In the genomic region with DNA sequence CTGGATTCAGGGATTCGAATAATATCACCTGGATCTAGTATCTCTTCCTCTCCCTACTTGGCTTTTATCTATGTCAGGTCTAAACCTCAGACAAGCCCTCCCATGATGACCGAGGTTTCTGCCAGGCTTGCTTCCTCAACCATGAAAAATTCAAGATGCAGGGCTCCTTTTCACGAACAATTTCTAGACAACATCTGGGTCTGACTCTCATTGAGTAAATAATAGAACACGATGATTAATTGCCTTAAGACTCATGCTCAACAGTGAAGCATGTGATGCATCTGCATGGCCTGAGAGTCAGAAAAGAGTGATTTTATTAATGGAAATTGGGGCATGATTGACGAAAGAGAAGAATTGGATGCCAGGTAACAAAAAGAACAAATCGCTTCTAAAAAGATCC, we compare ENCODE assay signal across 27 cellular contexts.
A peak's percentile ranks its signal among the peaks of the same experiment; 100 is the strongest.
DNase-seq lines count a peak whose midpoint lies in the region; ATAC-seq and TF ChIP-seq lines count a peak whose summit lies in the region.
"Had no signal": no experiment of that assay in that cellular context is flagged by ENCODE, and none has a peak within 500 bp of the region (broad histone marks: within the 10 kb centered on the region; RNA-seq: fewer than 3 reads in every experiment).

No MANE protein-coding gene starts in this region.

- H4K8ac ChIP-seq in neuronal stem cell (ENCODE audit: low read depth, low read length) = no peak overlapping the region

- H4K91ac ChIP-seq in neuronal stem cell (ENCODE audit: low read depth, low read length, poor library complexity) = no peak overlapping the region

- H3K4ac ChIP-seq in neuronal stem cell (ENCODE audit: low read length) = no peak overlapping the region

- H3K4me2 ChIP-seq in BLaER1 treated with 17β-estradiol and CSF1 and Interleukin-3, amounts not matched to agents 10 nM and 100 nM = peak overlapping the region in 6 of 11 experiments; percentile 1 to 74 (median 46); a peak in 10 of 22 replicates
- H3K4me2 ChIP-seq in OCI-LY3 (ENCODE audit: low read length) (peak overlapping the region; percentile 40), neuronal stem cell (ENCODE audit: insufficient read depth, low read length, poor library complexity, severe bottlenecking) (no peak overlapping the region)

- H3K27ac ChIP-seq in BLaER1 treated with 17β-estradiol and CSF1 and Interleukin-3, amounts not matched to agents 10 nM and 100 nM = no peak overlapping the region
- no peak overlapping the region for H3K27ac ChIP-seq in OCI-LY3 (ENCODE audit: low read length)
- H3K27ac ChIP-seq in neuronal stem cell (replicated peaks; ENCODE audit: low read length) = no peak overlapping the region
- H3K27ac ChIP-seq: adrenal gland, cardiac muscle cell, heart right ventricle, psoas muscle, VCaP had no signal

- no peak overlapping the region for H3K18ac ChIP-seq in neuronal stem cell (ENCODE audit: low read length)

- H3K4me3 ChIP-seq in BLaER1 treated with 17β-estradiol and CSF1 and Interleukin-3, amounts not matched to agents 10 nM and 100 nM = no peak overlapping the region
- H3K4me3 ChIP-seq in OCI-LY3 (ENCODE audit: low read length) = 0 out of 2 replicates have a peak overlapping the region, but pooled peaks have one; percentile 8
- H3K4me3 ChIP-seq in epithelial cell of esophagus (ENCODE audit: low read length) = no peak overlapping the region
- no peak overlapping the region for H3K4me3 ChIP-seq in neuronal stem cell (ENCODE audit: low read length in 2 of 2)
- H3K4me3 ChIP-seq: adrenal gland, cardiac muscle cell, heart right ventricle, K562, psoas muscle had no signal

- no peak overlapping the region for H2BK15ac ChIP-seq in neuronal stem cell (ENCODE audit: low read length)

- peaks cover 0 to 10% (median 1%) of the 10 kb centered on the region in 11 experiments; a peak in 6 of 22 replicates for H3K9me3 ChIP-seq in BLaER1 treated with 17β-estradiol and CSF1 and Interleukin-3, amounts not matched to agents 10 nM and 100 nM (replicated peaks in 1 of 11)
- H3K9me3 ChIP-seq in OCI-LY3 (ENCODE audit: insufficient read depth, low read length) (no peaks in the 10 kb centered on the region), neuronal stem cell (replicated peaks in 1 of 2; ENCODE audit: control insufficient read depth in 2 of 2, insufficient read depth in 1 of 2, low read depth in 1 of 2, low read length in 2 of 2) (peaks cover 0 to 2% of the 10 kb centered on the region in 2 donors)
- H3K9me3 ChIP-seq: adrenal gland, psoas muscle had no signal

- TF ChIP-seq CTCF in OCI-LY3 (IDR thresholded peaks at IDR 0.05; ENCODE audit: low read depth, low read length) (no peak), epithelial cell of esophagus (IDR thresholded peaks at IDR 0.05; ENCODE audit: insufficient read depth, low read depth, low read length, missing control alignments) (no peak)

- DNase-seq in epithelial cell of esophagus (ENCODE audit: low read depth) (peak; percentile 91), kidney glomerular epithelial cell (lab: John Stamatoyannopoulos, UW) (peak; percentile 78), NAMALWA (ENCODE audit: low spot score) (no peak), neuronal stem cell (ENCODE audit: low spot score) (no peak), NCI-H146 (lab: John Stamatoyannopoulos, UW) (no peak)
- DNase-seq: activated CD4-positive, alpha-beta T cell treated with anti-CD3 and anti-CD28 coated beads for 48 hours; activated naive CD4-positive, alpha-beta T cell; activated T-cell treated with anti-CD3 and anti-CD28 coated beads, Interleukin-2, amount 50 U/mL, for 24 hours; adrenal gland; endodermal cell; heart right ventricle; mesendoderm; MM.1S; NCI-H1436; NCI-H526; nucleus accumbens; psoas muscle; small intestine; stimulated activated CD4-positive, alpha-beta T cell treated with anti-CD3 and anti-CD28 coated beads, Interleukin-1b, Interleukin-23, amount 100 ng/mL, for 48 hours had no signal

- no peak overlapping the region for H2AK5ac ChIP-seq in neuronal stem cell (ENCODE audit: low read depth, low read length)

- no peak overlapping the region for H3K14ac ChIP-seq in neuronal stem cell (ENCODE audit: low read length)

- H3K79me1 ChIP-seq in neuronal stem cell (ENCODE audit: low read depth, low read length) = no peaks in the 10 kb centered on the region

- no peak for ATAC-seq in HG03175 (IDR thresholded peaks at IDR 0.05; ENCODE audit: unreplicated experiment)
- ATAC-seq: heart right ventricle, K562, left lobe of liver, psoas muscle, SK-N-SH treated with all-trans-retinoic acid at 6 μM for 48 hours had no signal

- no peak overlapping the region for H2BK120ac ChIP-seq in neuronal stem cell (ENCODE audit: low read depth, low read length)

- H3K9ac ChIP-seq in BLaER1 treated with 17β-estradiol and CSF1 and Interleukin-3, amounts not matched to agents 10 nM and 100 nM = no peak overlapping the region
- H3K9ac ChIP-seq in OCI-LY3 (ENCODE audit: low read length) (no peak overlapping the region), neuronal stem cell (ENCODE audit: low read depth, low read length, poor library complexity) (no peak overlapping the region)

- H3K23ac ChIP-seq in neuronal stem cell (ENCODE audit: low read depth, low read length, poor library complexity) = no peak overlapping the region

- peaks cover 0 to 35% (median 21%) of the 10 kb centered on the region in 10 experiments; a peak in 13 of 20 replicates for H3K4me1 ChIP-seq in BLaER1 treated with 17β-estradiol and CSF1 and Interleukin-3, amounts not matched to agents 10 nM and 100 nM
- H3K4me1 ChIP-seq in OCI-LY3 (ENCODE audit: low read length) = peaks cover 10% of the 10 kb centered on the region
- H3K4me1 ChIP-seq in neuronal stem cell (ENCODE audit: control insufficient read depth in 2 of 2, insufficient read depth in 1 of 2, low read depth in 1 of 2, low read length in 2 of 2) = peaks cover 2 to 3% of the 10 kb centered on the region in 2 donors
- H3K4me1 ChIP-seq: adrenal gland, psoas muscle had no signal

- no peak overlapping the region for H2BK12ac ChIP-seq in neuronal stem cell (ENCODE audit: low read length)

- no peak overlapping the region for H2BK5ac ChIP-seq in neuronal stem cell (ENCODE audit: low read length)

- H3K27me3 ChIP-seq in BLaER1 treated with 17β-estradiol and CSF1 and Interleukin-3, amounts not matched to agents 10 nM and 100 nM = no peaks in the 10 kb centered on the region
- H3K27me3 ChIP-seq in OCI-LY3 (ENCODE audit: low read depth, low read length) (no peaks in the 10 kb centered on the region), neuronal stem cell (ENCODE audit: control insufficient read depth in 3 of 3, insufficient read depth in 3 of 3, low read depth in 1 of 3, low read length in 3 of 3) (no peaks in the 10 kb centered on the region)
- H3K27me3 ChIP-seq: adrenal gland, cardiac muscle cell, heart right ventricle had no signal

- no peaks in the 10 kb centered on the region for H4K20me1 ChIP-seq in BLaER1 treated with 17β-estradiol and CSF1 and Interleukin-3, amounts not matched to agents 10 nM and 100 nM
- H4K20me1 ChIP-seq in OCI-LY3 (ENCODE audit: insufficient read depth, low read length) = no peaks in the 10 kb centered on the region

- no peaks in the 10 kb centered on the region for H3K79me2 ChIP-seq in OCI-LY3 (ENCODE audit: low read length)

- peak overlapping the region; percentile 39; the same call in 1 of the 2 replicates for H2AFZ ChIP-seq in OCI-LY3 (ENCODE audit: low read depth, low read length)
- H2AFZ ChIP-seq in neuronal stem cell (ENCODE audit: low read length) = no peak overlapping the region

- WGBS in neuronal stem cell (ENCODE audit: extremely low coverage in 2 of 2, insufficient read length in 2 of 2, insufficient replicate concordance in 1 of 2), 2 donors = no CpG with 5 or more reads among the region's 6 CpGs

- no peaks in the 10 kb centered on the region for H3K36me3 ChIP-seq in BLaER1 treated with 17β-estradiol and CSF1 and Interleukin-3, amounts not matched to agents 10 nM and 100 nM
- H3K36me3 ChIP-seq in OCI-LY3 (replicated peaks; ENCODE audit: low read depth, low read length) (no peaks in the 10 kb centered on the region), neuronal stem cell (replicated peaks in 1 of 2; ENCODE audit: control insufficient read depth in 2 of 2, insufficient read depth in 2 of 2, low read length in 2 of 2) (no peaks in the 10 kb centered on the region)
- H3K36me3 ChIP-seq: adrenal gland, cardiac muscle cell, heart right ventricle had no signal

Comparison
In these comparisons a context has a peak if more than half of its experiments do, and no peak if none do; other contexts are left out.
1. DNase-seq: peak in epithelial cell of esophagus (single experiment) and kidney glomerular epithelial cell (single experiment); none in NAMALWA (single experiment), neuronal stem cell (single experiment) and NCI-H146 (single experiment).